In the genomic region with DNA sequence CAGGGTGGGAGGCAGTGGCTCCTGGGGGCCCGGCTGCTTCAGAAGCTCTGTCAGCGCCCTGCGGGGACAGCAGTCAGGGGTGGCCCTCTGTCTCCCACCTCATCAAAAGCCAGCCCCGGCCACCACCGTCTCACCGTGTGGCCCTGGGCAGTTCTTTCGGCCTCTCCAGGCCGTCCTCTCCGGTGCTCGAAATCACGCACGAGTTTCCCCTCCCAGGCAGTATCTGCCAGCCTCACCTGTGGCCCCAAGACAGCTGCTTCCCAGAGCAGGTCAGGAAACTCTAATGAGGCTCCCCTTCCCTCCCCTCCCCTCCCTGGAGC, we compare ENCODE assay signal across 1 cellular context.
TF ChIP-seq lines count a peak whose summit lies in the region.

No MANE protein-coding gene starts in this region.

TF ChIP-seq in H1, 55 proteins besides CTCF, POLR2A, EP300 and RAD21:
- TF ChIP-seq SUZ12 (IDR thresholded peaks at IDR 0.05; ENCODE audit: low read length) (peak; percentile 77; the same call in 1 of the 2 replicates), KDM4A (IDR thresholded peaks at IDR 0.05; ENCODE audit: low read depth, low read length, severe bottlenecking) (no peak), EZH2 (IDR thresholded peaks at IDR 0.05; ENCODE audit: low read depth, low read length, severe bottlenecking) (peak; percentile 11), TAF7 (optimal IDR thresholded peaks at IDR 0.05; ENCODE audit: borderline replicate concordance, low read depth, low read length) (no peak), KDM1A (IDR thresholded peaks at IDR 0.05; ENCODE audit: borderline replicate concordance, low read length) (no peak)
